ENCODE assay signal across 29 cellular contexts in the genomic region with DNA sequence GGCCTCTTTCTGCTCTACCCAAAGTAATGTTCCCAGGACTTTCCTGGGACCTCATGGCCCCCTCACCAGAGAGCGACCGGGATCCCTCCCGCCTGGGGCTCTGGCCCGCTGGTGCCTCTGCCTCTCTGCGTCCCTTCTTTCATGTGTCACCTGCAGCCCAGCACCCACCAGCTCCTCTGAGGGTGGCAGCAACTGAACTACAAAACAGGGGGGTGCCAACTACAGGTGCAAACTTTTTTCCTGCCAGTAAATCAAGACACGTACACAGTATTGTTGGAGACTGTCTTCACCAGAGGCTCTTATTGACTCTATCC.
"Had no signal": no experiment of that assay in that cellular context is flagged by ENCODE, and none has a peak within 500 bp of the region (broad histone marks: within the 10 kb centered on the region; RNA-seq: fewer than 3 reads in every experiment).

No MANE protein-coding gene starts in this region.

- H3K27me3 ChIP-seq: gastrocnemius medialis, left lung, neural progenitor cell, ovary, right lobe of liver, suprapubic skin, thyroid gland had no signal

- H3K9ac ChIP-seq: neural progenitor cell had no signal

- H3K27ac ChIP-seq: coronary artery, epithelial cell of prostate, gastrocnemius medialis, left lung, neural progenitor cell, ovary, right lobe of liver, suprapubic skin, thyroid gland had no signal

- H2AFZ ChIP-seq: neural progenitor cell had no signal

- H3K4me2 ChIP-seq: neural progenitor cell, smooth muscle cell had no signal

- ATAC-seq: effector memory CD8-positive, alpha-beta T cell; esophagus mucosa; gastrocnemius medialis; left cardiac atrium; left lung; right lobe of liver; stimulated activated naive CD8-positive, alpha-beta T cell treated with anti-CD3 and anti-CD28 coated beads, Interleukin-15, amount 100 ng/mL, for 72 hours had no signal

- DNase-seq: dermis blood vessel endothelial cell; effector memory CD8-positive, alpha-beta T cell; foreskin fibroblast; gastrocnemius medialis; head of caudate nucleus; left cardiac atrium; left lung; mesendoderm; midbrain; naive thymus-derived CD4-positive, alpha-beta T cell; occipital lobe; ovary; right lobe of liver; stimulated activated CD4-positive, alpha-beta T cell treated with anti-CD3 and anti-CD28 coated beads, Interleukin-12 subunit alpha, Interleukin-12 subunit beta, amount 100 ng/mL, for 4 hours; stimulated activated CD4-positive, alpha-beta T cell treated with anti-CD3 and anti-CD28 coated beads, Interleukin-1b, Interleukin-23, amount 100 ng/mL, for 48 hours; stimulated activated CD4-positive, alpha-beta T cell treated with anti-CD3 and anti-CD28 coated beads, Interleukin-4, amount 100 ng/mL, for 1 hour; stimulated activated CD8-positive, alpha-beta memory T cell treated with anti-CD3 and anti-CD28 coated beads, Interleukin-4, amount 100 ng/mL, for 48 hours; stimulated activated naive CD4-positive, alpha-beta T cell; stimulated activated naive CD8-positive, alpha-beta T cell treated with anti-CD3 and anti-CD28 coated beads, Interleukin-15, amount 100 ng/mL, for 72 hours; thyroid gland; trophoblast cell had no signal

- H3K4me1 ChIP-seq: gastrocnemius medialis, neural progenitor cell, right lobe of liver, suprapubic skin, thyroid gland had no signal

- H3K36me3 ChIP-seq: gastrocnemius medialis, left lung, neural progenitor cell, ovary, right lobe of liver, suprapubic skin, thyroid gland had no signal

- FAIRE-seq: endometrium, kidney had no signal

- H3K4me3 ChIP-seq: coronary artery, gastrocnemius medialis, left lung, neural progenitor cell, ovary, right lobe of liver, smooth muscle cell, suprapubic skin, thyroid gland had no signal

- H3K9me3 ChIP-seq: gastrocnemius medialis, left lung, ovary, right lobe of liver, suprapubic skin, thyroid gland had no signal
